Comparison of ENCODE assay signal across 1 cellular context in the genomic region with DNA sequence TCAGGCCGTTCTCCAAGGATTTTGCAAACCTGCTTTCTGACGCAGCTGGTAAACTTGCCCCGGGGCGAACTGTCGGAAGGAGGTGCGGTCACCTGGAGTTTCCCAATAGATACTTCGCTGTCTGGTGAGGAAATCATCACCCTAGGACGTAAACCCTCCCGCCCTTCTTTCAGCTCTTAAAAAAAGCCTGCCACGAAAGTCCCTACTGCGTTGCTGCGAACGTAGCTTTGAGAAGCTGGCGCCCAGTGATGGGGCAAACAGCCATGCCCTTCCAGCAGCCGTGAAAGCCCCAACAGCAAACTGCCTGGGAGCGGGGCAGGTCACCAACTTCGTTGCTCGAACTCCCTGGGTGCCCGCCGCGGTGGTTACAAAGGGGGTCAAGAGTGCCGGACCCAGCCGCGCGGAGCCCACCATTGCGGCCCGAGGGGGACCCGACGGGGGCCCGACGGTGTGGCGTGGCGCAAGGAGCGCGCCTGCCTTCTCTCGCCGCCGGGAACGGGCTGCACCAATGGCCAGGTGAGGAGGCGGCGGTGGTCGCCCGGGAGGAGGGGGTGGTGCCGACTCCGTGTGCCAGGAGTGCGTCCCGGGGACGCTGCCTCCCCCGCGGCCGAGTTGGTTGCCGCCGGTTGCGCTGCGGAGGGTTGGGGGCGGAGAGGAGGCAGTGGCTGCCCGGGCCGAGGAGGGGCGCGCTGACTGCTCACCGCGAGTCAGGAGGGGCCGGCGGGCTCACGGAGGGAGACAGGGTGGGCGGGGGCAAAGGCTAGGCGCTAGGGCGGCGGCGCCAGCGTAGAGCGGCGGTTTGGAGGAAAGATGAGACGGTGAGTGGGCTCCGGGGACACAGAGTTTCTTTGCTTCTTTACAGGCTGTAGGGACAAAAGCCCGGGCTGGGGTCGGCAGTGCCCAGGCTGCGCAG.
A peak's percentile ranks its signal among the peaks of the same experiment; 100 is the strongest.
TF ChIP-seq lines count a peak whose summit lies in the region.

PHLDB2 (plus strand) TSS at position 205 of the 913 bp plus-strand sequence. CDS start 24,813 bp downstream, outside the sequence.

TF ChIP-seq in H1, 55 proteins besides CTCF, POLR2A, EP300 and RAD21:
- TF ChIP-seq BACH1 (IDR thresholded peaks at IDR 0.05; ENCODE audit: low read length) = no peak
- TF ChIP-seq SRF (IDR thresholded peaks at IDR 0.05; ENCODE audit: low read depth, low read length) = no peak
- 0 out of 2 replicates have a peak, but pooled peaks have one; percentile 14 for TF ChIP-seq E2F6 (IDR thresholded peaks at IDR 0.05)
- no peak for TF ChIP-seq YY1 (IDR thresholded peaks at IDR 0.05; ENCODE audit: low read depth, low read length)
- TF ChIP-seq KDM4A (IDR thresholded peaks at IDR 0.05; ENCODE audit: low read depth, low read length, severe bottlenecking) = peak; percentile 62
- no peak for TF ChIP-seq KDM1A (IDR thresholded peaks at IDR 0.05; ENCODE audit: borderline replicate concordance, low read length)
- TF ChIP-seq ASH2L (IDR thresholded peaks at IDR 0.05; ENCODE audit: low read length) = peak; percentile 91
- TF ChIP-seq, protein P1, sequence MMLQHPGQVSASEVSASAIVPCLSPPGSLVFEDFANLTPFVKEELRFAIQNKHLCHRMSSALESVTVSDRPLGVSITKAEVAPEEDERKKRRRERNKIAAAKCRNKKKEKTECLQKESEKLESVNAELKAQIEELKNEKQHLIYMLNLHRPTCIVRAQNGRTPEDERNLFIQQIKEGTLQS (IDR thresholded peaks at IDR 0.05; ENCODE audit: insufficient read depth, low read depth, low read length) = no peak
- peak; percentile 88 for TF ChIP-seq CHD1 (IDR thresholded peaks at IDR 0.05; ENCODE audit: low read depth, low read length)
- TF ChIP-seq, protein P2, sequence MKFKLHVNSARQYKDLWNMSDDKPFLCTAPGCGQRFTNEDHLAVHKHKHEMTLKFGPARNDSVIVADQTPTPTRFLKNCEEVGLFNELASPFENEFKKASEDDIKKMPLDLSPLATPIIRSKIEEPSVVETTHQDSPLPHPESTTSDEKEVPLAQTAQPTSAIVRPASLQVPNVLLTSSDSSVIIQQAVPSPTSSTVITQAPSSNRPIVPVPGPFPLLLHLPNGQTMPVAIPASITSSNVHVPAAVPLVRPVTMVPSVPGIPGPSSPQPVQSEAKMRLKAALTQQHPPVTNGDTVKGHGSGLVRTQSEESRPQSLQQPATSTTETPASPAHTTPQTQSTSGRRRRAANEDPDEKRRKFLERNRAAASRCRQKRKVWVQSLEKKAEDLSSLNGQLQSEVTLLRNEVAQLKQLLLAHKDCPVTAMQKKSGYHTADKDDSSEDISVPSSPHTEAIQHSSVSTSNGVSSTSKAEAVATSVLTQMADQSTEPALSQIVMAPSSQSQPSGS (IDR thresholded peaks at IDR 0.05; ENCODE audit: low read length) = no peak
- no peak for TF ChIP-seq MAX (IDR thresholded peaks at IDR 0.05)
- TF ChIP-seq PHF8 (conservative IDR thresholded peaks at IDR 0.05; ENCODE audit: low read depth, low read length) = 0 out of 2 replicates have a peak, but pooled peaks have one; percentile 22
- peak; percentile 51; the same call in 1 of the 2 replicates for TF ChIP-seq CEBPB (IDR thresholded peaks at IDR 0.05; ENCODE audit: low read depth, low read length)
- TF ChIP-seq GTF2F1 (IDR thresholded peaks at IDR 0.05; ENCODE audit: borderline replicate concordance, low read depth, low read length) = no peak
- TF ChIP-seq JUND (IDR thresholded peaks at IDR 0.05; ENCODE audit: low read length) = peak; percentile 90
- peak; percentile 59 for TF ChIP-seq TAF1 (IDR thresholded peaks at IDR 0.05; ENCODE audit: low read depth, low read length)
- no peak for TF ChIP-seq JUN (IDR thresholded peaks at IDR 0.05; ENCODE audit: low read depth, low read length)
- TF ChIP-seq RBBP5 (IDR thresholded peaks at IDR 0.05; ENCODE audit: borderline replicate concordance, low read depth, low read length) = peak; percentile 34; the same call in 1 of the 2 replicates
- TF ChIP-seq HDAC2 (IDR thresholded peaks at IDR 0.05; ENCODE audit: borderline replicate concordance in 1 of 2, low read depth in 2 of 2, low read length in 2 of 2) = no peak; a peak in 1 of 4 replicates
